Comparison of ENCODE assay signal across 18 cellular contexts in genomic region chr17:80941171-80941570, GRCh38. TPM values are rescaled to one million over a fixed set of nuclear protein-coding genes. Genes with fewer than 3 reads are reported as not detected.
DNase-seq lines count a peak whose midpoint lies in the region; ATAC-seq and TF ChIP-seq lines count a peak whose summit lies in the region.
"Had no signal": no experiment of that assay in that cellular context is flagged by ENCODE, and none has a peak within 500 bp of the region (broad histone marks: within the 10 kb centered on the region; RNA-seq: fewer than 3 reads in every experiment).

No MANE protein-coding gene starts in this region.

- no peak for TF ChIP-seq POLR2A in esophagus muscularis mucosa (IDR thresholded peaks at IDR 0.05; ENCODE audit: low read depth)
- TF ChIP-seq POLR2A in vagina (IDR thresholded peaks at IDR 0.05) = no peak

- H3K36me3 ChIP-seq in right atrium auricular region (peaks cover 6% of the 10 kb centered on the region), esophagus muscularis mucosa (peaks cover 0 to 21% (median 12%) of the 10 kb centered on the region in 4 donors), vagina (peaks cover 0 to 13% of the 10 kb centered on the region in 2 donors)

- H3K27me3 ChIP-seq in right atrium auricular region = no peaks in the 10 kb centered on the region
- H3K27me3 ChIP-seq in esophagus muscularis mucosa = no peaks in the 10 kb centered on the region
- H3K27me3 ChIP-seq in vagina = no peaks in the 10 kb centered on the region
- H3K27me3 ChIP-seq: pancreas had no signal

- TF ChIP-seq CTCF in right atrium auricular region (IDR thresholded peaks at IDR 0.05) = no peak
- no peak for TF ChIP-seq CTCF in esophagus muscularis mucosa (IDR thresholded peaks at IDR 0.05)
- TF ChIP-seq CTCF in vagina (IDR thresholded peaks at IDR 0.05) = no peak

- DNase-seq in Right ventricle myocardium inferior (ENCODE audit: missing footprints) (peak; percentile 26), right atrium auricular region (ENCODE audit: low spot score) (no peak), esophagus muscularis mucosa (ENCODE audit: extremely low spot score) (no peak), posterior vena cava (ENCODE audit: low spot score) (peak; percentile 80), vagina (ENCODE audit: extremely low spot score in 2 of 2) (no peak), OCI-M1 (lab: John Stamatoyannopoulos, UW) (no peak), NOMO-1 treated with DMSO at 0.1 percent for 48 hours (lab: John Stamatoyannopoulos, UW; ENCODE audit: unreplicated experiment) (no peak)
- DNase-seq: activated CD4-positive, alpha-beta T cell treated with anti-CD3 and anti-CD28 coated beads for 48 hours; AML-193; effector CD8-positive, alpha-beta T cell; erythroblast; foreskin melanocyte; islet precursor cell; NCI-H69; SHP77 treated with DMSO at 0.1 percent for 48 hours; T-helper 1 cell had no signal

- peaks cover 0 to 21% of the 10 kb centered on the region in 2 donors for H3K4me1 ChIP-seq in right atrium auricular region
- H3K4me1 ChIP-seq in esophagus muscularis mucosa = peaks cover 26 to 57% (median 43%) of the 10 kb centered on the region in 4 donors
- H3K4me1 ChIP-seq in vagina = peaks cover 26% of the 10 kb centered on the region
- H3K4me1 ChIP-seq: pancreas had no signal

- H3K9me3 ChIP-seq in right atrium auricular region (no peaks in the 10 kb centered on the region), esophagus muscularis mucosa (no peaks in the 10 kb centered on the region), vagina (no peaks in the 10 kb centered on the region)
- H3K9me3 ChIP-seq: pancreas had no signal

- no peak for ATAC-seq in Right ventricle myocardium inferior
- no peak for ATAC-seq in HG03175 (IDR thresholded peaks at IDR 0.05; ENCODE audit: unreplicated experiment)

- WGBS in esophagus muscularis mucosa = 92% methylated on average over 11 of the region's 12 CpGs

- intact Hi-C loops in Right ventricle myocardium inferior (cut with DNase I) (no loop called here), esophagus muscularis mucosa (cut with DNase I) (no loop called here), posterior vena cava (cut with DNase I) (no loop called here), vagina (cut with DNase I) (no loop called here)

- no peak for TF ChIP-seq EP300 in esophagus muscularis mucosa (IDR thresholded peaks at IDR 0.05)

- no peak overlapping the region for H3K4me3 ChIP-seq in right atrium auricular region
- H3K4me3 ChIP-seq in esophagus muscularis mucosa = no peak overlapping the region
- no peak overlapping the region for H3K4me3 ChIP-seq in vagina
- H3K4me3 ChIP-seq: pancreas had no signal

- H3K27ac ChIP-seq in right atrium auricular region (no peak overlapping the region), esophagus muscularis mucosa (replicated peaks in 1 of 4) (peak overlapping the region; percentile 85 to 97 (median 88)), vagina (peak overlapping the region; percentile 86)
- H3K27ac ChIP-seq: pancreas had no signal

RNA-seq across cellular contexts. Expression of gene CHMP6, which starts 50.5 kb away (rescaled TPM):
- total RNA-seq in Right ventricle myocardium inferior (19.0 TPM), right atrium auricular region (10 to 100 TPM; 12.9 to 17.5 TPM), esophagus muscularis mucosa (10 to 100 TPM; 17.6 to 29.2 (median 25.8) TPM), posterior vena cava (10 to 100 TPM; 23.7 to 25.9 TPM), vagina (31.7 TPM)

Comparison
In these comparisons a context has a peak if more than half of its experiments do, and no peak if none do; other contexts are left out.
1. DNase-seq: peak in Right ventricle myocardium inferior (single experiment) and posterior vena cava (single experiment); none in right atrium auricular region (single experiment), esophagus muscularis mucosa (single experiment), vagina (0 of 2), OCI-M1 (single experiment) and NOMO-1 treated with DMSO at 0.1 percent for 48 hours (single experiment).
2. H3K27ac ChIP-seq: peak in esophagus muscularis mucosa (4 of 4) and vagina (single experiment); none in right atrium auricular region (0 of 2).